ENCODE assay signal across 8 cellular contexts in genomic region chr2:87315183-87315902, GRCh38.
DNase-seq lines count a peak whose midpoint lies in the region; ATAC-seq and TF ChIP-seq lines count a peak whose summit lies in the region.
"Not testable (repeated sequence)": the region's sequence is repeated elsewhere in the genome, so short reads cannot be mapped to it uniquely, and the experiment has no call there.

No MANE protein-coding gene starts in this region.

- POLR2A ChIA-PET in MCF 10A (lab: Yijun Ruan, JAX) = not testable (repeated sequence)

- H3K4me1 Mint-ChIP-seq in activated CD4-positive, alpha-beta T cell treated with anti-CD3 and anti-CD28 coated beads, Interleukin-2, amount 10 ng/mL, durations not matched to agents 24 days and 14 days = peaks cover 21% of the 10 kb centered on the region
- H3K4me1 Mint-ChIP-seq in MCF 10A (ENCODE audit: insufficient read depth, unreplicated experiment) = not testable (repeated sequence)

- intact Hi-C loops in activated CD4-positive, alpha-beta T cell treated with anti-CD3 and anti-CD28 coated beads, Interleukin-2, amount 10 ng/mL, durations not matched to agents 24 days and 14 days (cut with micrococcal nuclease); MCF 10A (cut with micrococcal nuclease): not testable (repeated sequence)

- ATAC-seq in GM19035 (IDR thresholded peaks at IDR 0.05; ENCODE audit: unreplicated experiment) = peak; percentile 75
- peak; percentile 73 for ATAC-seq in HG02588 (IDR thresholded peaks at IDR 0.05; ENCODE audit: unreplicated experiment)
- ATAC-seq in HG03097 (IDR thresholded peaks at IDR 0.05; ENCODE audit: low FRiP score, unreplicated experiment) = peak; percentile 68
- ATAC-seq in omental fat pad (ENCODE audit: low FRiP score) = peak; percentile 85
- ATAC-seq in stimulated activated naive CD8-positive, alpha-beta T cell treated with anti-CD3 and anti-CD28 coated beads, Interleukin-15, Interleukin-2, amounts not matched to agents 100 U/mL and 50 U/mL, for 24 hours = peak; percentile 82

- not testable (repeated sequence) for TF ChIP-seq CTCF in MCF 10A (IDR thresholded peaks at IDR 0.05; ENCODE audit: unreplicated experiment); omental fat pad (IDR thresholded peaks at IDR 0.05)

- H3K9me3 Mint-ChIP-seq in activated CD4-positive, alpha-beta T cell treated with anti-CD3 and anti-CD28 coated beads, Interleukin-2, amount 10 ng/mL, durations not matched to agents 24 days and 14 days; MCF 10A (ENCODE audit: unreplicated experiment): not testable (repeated sequence)

- DNase-seq in M059J (ENCODE audit: low read depth) = peak; percentile 48
- peak; percentile 71 for DNase-seq in activated CD4-positive, alpha-beta T cell treated with anti-CD3 and anti-CD28 coated beads, Interleukin-2, amount 10 ng/mL, durations not matched to agents 24 days and 14 days
- DNase-seq in MCF 10A (ENCODE audit: unreplicated experiment) = peak; percentile 45
- not testable (repeated sequence) for DNase-seq in omental fat pad (ENCODE audit: low spot score)
- DNase-seq in stimulated activated naive CD8-positive, alpha-beta T cell treated with anti-CD3 and anti-CD28 coated beads, Interleukin-15, Interleukin-2, amounts not matched to agents 100 U/mL and 50 U/mL, for 24 hours = peak; percentile 24

- not testable (repeated sequence) for H3K36me3 Mint-ChIP-seq in activated CD4-positive, alpha-beta T cell treated with anti-CD3 and anti-CD28 coated beads, Interleukin-2, amount 10 ng/mL, durations not matched to agents 24 days and 14 days (ENCODE audit: low read depth); MCF 10A (ENCODE audit: insufficient read depth, unreplicated experiment)

- CTCF ChIA-PET in MCF 10A (lab: Yijun Ruan, JAX) = not testable (repeated sequence)

- not testable (repeated sequence) for H3K27me3 Mint-ChIP-seq in activated CD4-positive, alpha-beta T cell treated with anti-CD3 and anti-CD28 coated beads, Interleukin-2, amount 10 ng/mL, durations not matched to agents 24 days and 14 days; MCF 10A (ENCODE audit: insufficient read depth, unreplicated experiment)

- not testable (repeated sequence) for BruUV-seq in MCF 10A (replicated peaks; lab: Mats Ljungman, UMichigan)

- not testable (repeated sequence) for H3K4me3 Mint-ChIP-seq in activated CD4-positive, alpha-beta T cell treated with anti-CD3 and anti-CD28 coated beads, Interleukin-2, amount 10 ng/mL, durations not matched to agents 24 days and 14 days; MCF 10A (ENCODE audit: unreplicated experiment)

- not testable (repeated sequence) for H3K27ac Mint-ChIP-seq in activated CD4-positive, alpha-beta T cell treated with anti-CD3 and anti-CD28 coated beads, Interleukin-2, amount 10 ng/mL, durations not matched to agents 24 days and 14 days; MCF 10A (ENCODE audit: low read depth, unreplicated experiment)
